18 cellular contexts compared by ENCODE assay signal in the genomic region with DNA sequence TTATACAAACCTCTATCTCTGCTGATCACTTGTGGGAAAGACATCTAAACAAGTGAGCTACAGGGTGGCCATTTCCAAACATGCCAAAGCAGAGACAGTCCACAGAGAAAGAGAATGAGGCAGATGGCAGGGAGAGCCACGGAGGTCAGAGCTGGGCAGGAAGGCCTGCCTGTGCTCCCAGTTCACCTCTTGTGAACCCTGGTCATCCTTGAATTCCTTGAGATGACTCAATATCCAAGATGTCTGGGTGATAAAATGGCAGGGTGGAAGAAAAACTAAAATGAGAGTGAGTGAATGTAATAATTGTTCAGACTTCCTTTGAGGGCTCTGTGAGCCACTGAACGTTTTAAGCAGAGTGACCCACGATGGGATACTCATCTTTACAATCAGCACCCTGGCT.
DNase-seq lines count a peak whose midpoint lies in the region; ATAC-seq and TF ChIP-seq lines count a peak whose summit lies in the region.
"Had no signal": no experiment of that assay in that cellular context is flagged by ENCODE, and none has a peak within 500 bp of the region (broad histone marks: within the 10 kb centered on the region; RNA-seq: fewer than 3 reads in every experiment).

No MANE protein-coding gene starts in this region.

- H4K8ac ChIP-seq in mesendoderm (ENCODE audit: low read depth, low read length), result no peak overlapping the region

- no peaks in the 10 kb centered on the region for H4K20me1 ChIP-seq in SK-N-SH (ENCODE audit: insufficient read depth)
- H4K20me1 ChIP-seq: BLaER1 had no signal

- H3K9ac ChIP-seq in SK-N-SH, result no peak overlapping the region
- H3K9ac ChIP-seq in mesendoderm (ENCODE audit: low read length), result no peak overlapping the region
- H3K9ac ChIP-seq: BLaER1 had no signal

- H3K27ac ChIP-seq in SK-N-SH (ENCODE audit: low read depth in 2 of 2, low read length in 1 of 2) (no peak overlapping the region), mesendoderm (ENCODE audit: low read depth, low read length) (no peak overlapping the region)
- H3K27ac ChIP-seq: 22Rv1, BLaER1, HL-60 had no signal

- no peak overlapping the region for H3K4me3 ChIP-seq in SK-N-SH (ENCODE audit: low read depth in 2 of 2, low read length in 1 of 2)
- H3K4me3 ChIP-seq in mesendoderm (ENCODE audit: low read length), result no peak overlapping the region
- H3K4me3 ChIP-seq: BLaER1, HAP-1 had no signal

- H3K79me2 ChIP-seq in SK-N-SH (ENCODE audit: insufficient read depth) (no peaks in the 10 kb centered on the region), mesendoderm (ENCODE audit: control insufficient read depth, insufficient read depth, low read length) (no peaks in the 10 kb centered on the region)

- H2AFZ ChIP-seq in SK-N-SH (ENCODE audit: low read depth), result peak overlapping the region; percentile 3; the same call in 1 of the 2 replicates

- ATAC-seq in SK-N-SH treated with all-trans-retinoic acid at 6 μM for 48 hours (no peak), GM21619 (IDR thresholded peaks at IDR 0.05; ENCODE audit: unreplicated experiment) (no peak)
- ATAC-seq: CD8-positive, alpha-beta T cell; PC-3 had no signal

- H2BK5ac ChIP-seq in mesendoderm (ENCODE audit: low read length), result no peak overlapping the region

- H3K23ac ChIP-seq in mesendoderm (ENCODE audit: low read length), result no peak overlapping the region

- H3K9me2 ChIP-seq in SK-N-SH, result no peaks in the 10 kb centered on the region

- no peak for TF ChIP-seq RAD21 in SK-N-SH (IDR thresholded peaks at IDR 0.05; ENCODE audit: low read length)

- H3K4me1 ChIP-seq in SK-N-SH (ENCODE audit: control insufficient read depth in 1 of 2, insufficient read depth in 2 of 2, low read depth in 1 of 2, low read length in 1 of 2), result no peaks in the 10 kb centered on the region; a peak in 1 of 4 replicates
- peaks cover 9% of the 10 kb centered on the region for H3K4me1 ChIP-seq in mesendoderm (ENCODE audit: control insufficient read depth, low read depth, low read length)
- H3K4me1 ChIP-seq: BLaER1 had no signal

- no peak for TF ChIP-seq CTCF in SK-N-SH (IDR thresholded peaks at IDR 0.05)

- WGBS in SK-N-SH (ENCODE audit: low lambda C conversion rate), result 31% methylated on average over 3 of the region's 3 CpGs
- no CpG with 5 or more reads among the region's 3 CpGs for WGBS in mesendoderm (ENCODE audit: extremely low coverage, insufficient coverage, low lambda C conversion rate)

- H3K27me3 ChIP-seq in SK-N-SH (ENCODE audit: insufficient read depth) (no peaks in the 10 kb centered on the region), mesendoderm (ENCODE audit: insufficient read depth, low read length, poor library complexity) (no peaks in the 10 kb centered on the region)
- H3K27me3 ChIP-seq: BLaER1 had no signal

- H4K5ac ChIP-seq in mesendoderm (ENCODE audit: low read length), result no peak overlapping the region

- H3K4me2 ChIP-seq in SK-N-SH (0 out of 2 replicates have a peak overlapping the region, but pooled peaks have one; percentile 0), mesendoderm (ENCODE audit: low read length) (no peak overlapping the region)
- H3K4me2 ChIP-seq: BLaER1 had no signal

- POLR2A ChIA-PET in SK-N-SH (lab: Yijun Ruan, JAX), result no interaction called here

- H3F3A ChIP-seq in SK-N-SH (replicated peaks; ENCODE audit: insufficient read depth), result no peaks in the 10 kb centered on the region

- no peak overlapping the region for H2AK5ac ChIP-seq in mesendoderm (ENCODE audit: low read length)

- H3K9me3 ChIP-seq in SK-N-SH, result no peaks in the 10 kb centered on the region
- H3K9me3 ChIP-seq: BLaER1, HAP-1 had no signal

- no peak overlapping the region for H2BK120ac ChIP-seq in mesendoderm (ENCODE audit: low read depth, low read length)

- no peak overlapping the region for H3K56ac ChIP-seq in mesendoderm (ENCODE audit: low read length)

- H3K79me1 ChIP-seq in mesendoderm (ENCODE audit: low read length), result no peaks in the 10 kb centered on the region

- H3K4ac ChIP-seq in mesendoderm (ENCODE audit: low read depth, low read length), result no peak overlapping the region

- no peak overlapping the region for H2BK15ac ChIP-seq in mesendoderm (replicated peaks; ENCODE audit: low read depth)

- H3K18ac ChIP-seq in mesendoderm (ENCODE audit: low read length), result no peak overlapping the region

- H3K36me3 ChIP-seq in SK-N-SH (replicated peaks in 1 of 2; ENCODE audit: control insufficient read depth in 1 of 2, insufficient read depth in 2 of 2, low read length in 1 of 2) (no peaks in the 10 kb centered on the region), mesendoderm (ENCODE audit: control insufficient read depth, insufficient read depth, low read length) (no peaks in the 10 kb centered on the region)
- H3K36me3 ChIP-seq: BLaER1, HAP-1 had no signal

- TF ChIP-seq EP300 in SK-N-SH (IDR thresholded peaks at IDR 0.05; ENCODE audit: borderline replicate concordance in 1 of 2, low read depth in 1 of 2, low read length in 1 of 2), result no peak

- DNase-seq in SK-N-SH (no peak), M059J (ENCODE audit: low read depth) (peak; percentile 51), kidney tubule cell (ENCODE audit: low spot score) (peak; percentile 46), AG08396 (ENCODE audit: low spot score) (no peak), mesendoderm (no peak), NCI-H2227 treated with DMSO at 0.1 percent for 48 hours (lab: John Stamatoyannopoulos, UW) (no peak)
- DNase-seq: CD8-positive, alpha-beta T cell; DMS79 treated with DMSO at 0.1 percent for 48 hours; NCI-H2081 treated with DMSO at 0.1 percent for 48 hours; NCI-H510A treated with DMSO at 0.1 percent for 48 hours; NCI-H82; PC-3 had no signal

- CTCF ChIA-PET in SK-N-SH (lab: Yijun Ruan, JAX), result no interaction called here

TF ChIP-seq in SK-N-SH, 30 proteins besides CTCF, POLR2A, EP300 and RAD21 (continues in another document):
- TF ChIP-seq FOXJ3 (CRISPR knock-in tag; IDR thresholded peaks at IDR 0.05) (no peak), GABPA (IDR thresholded peaks at IDR 0.05; ENCODE audit: low read depth) (no peak), CHD2 (IDR thresholded peaks at IDR 0.05; ENCODE audit: low read length, partially characterized antibody) (no peak), MEF2A (IDR thresholded peaks at IDR 0.05; ENCODE audit: borderline replicate concordance, low read depth) (no peak)
- TF ChIP-seq, protein P1, sequence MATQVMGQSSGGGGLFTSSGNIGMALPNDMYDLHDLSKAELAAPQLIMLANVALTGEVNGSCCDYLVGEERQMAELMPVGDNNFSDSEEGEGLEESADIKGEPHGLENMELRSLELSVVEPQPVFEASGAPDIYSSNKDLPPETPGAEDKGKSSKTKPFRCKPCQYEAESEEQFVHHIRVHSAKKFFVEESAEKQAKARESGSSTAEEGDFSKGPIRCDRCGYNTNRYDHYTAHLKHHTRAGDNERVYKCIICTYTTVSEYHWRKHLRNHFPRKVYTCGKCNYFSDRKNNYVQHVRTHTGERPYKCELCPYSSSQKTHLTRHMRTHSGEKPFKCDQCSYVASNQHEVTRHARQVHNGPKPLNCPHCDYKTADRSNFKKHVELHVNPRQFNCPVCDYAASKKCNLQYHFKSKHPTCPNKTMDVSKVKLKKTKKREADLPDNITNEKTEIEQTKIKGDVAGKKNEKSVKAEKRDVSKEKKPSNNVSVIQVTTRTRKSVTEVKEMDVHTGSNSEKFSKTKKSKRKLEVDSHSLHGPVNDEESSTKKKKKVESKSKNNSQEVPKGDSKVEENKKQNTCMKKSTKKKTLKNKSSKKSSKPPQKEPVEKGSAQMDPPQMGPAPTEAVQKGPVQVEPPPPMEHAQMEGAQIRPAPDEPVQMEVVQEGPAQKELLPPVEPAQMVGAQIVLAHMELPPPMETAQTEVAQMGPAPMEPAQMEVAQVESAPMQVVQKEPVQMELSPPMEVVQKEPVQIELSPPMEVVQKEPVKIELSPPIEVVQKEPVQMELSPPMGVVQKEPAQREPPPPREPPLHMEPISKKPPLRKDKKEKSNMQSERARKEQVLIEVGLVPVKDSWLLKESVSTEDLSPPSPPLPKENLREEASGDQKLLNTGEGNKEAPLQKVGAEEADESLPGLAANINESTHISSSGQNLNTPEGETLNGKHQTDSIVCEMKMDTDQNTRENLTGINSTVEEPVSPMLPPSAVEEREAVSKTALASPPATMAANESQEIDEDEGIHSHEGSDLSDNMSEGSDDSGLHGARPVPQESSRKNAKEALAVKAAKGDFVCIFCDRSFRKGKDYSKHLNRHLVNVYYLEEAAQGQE (IDR thresholded peaks at IDR 0.05; ENCODE audit: low read depth, low read length), result no peak

TF ChIP-seq in SK-N-SH treated with all-trans-retinoic acid at 6 μM for 48 hours, 23 proteins besides CTCF, POLR2A, EP300 and RAD21 (continues in another document):
- no peak for TF ChIP-seq ZC3H10 (CRISPR knock-in tag; IDR thresholded peaks at IDR 0.05)
- no peak for TF ChIP-seq TCF4 (CRISPR knock-in tag; IDR thresholded peaks at IDR 0.05; ENCODE audit: borderline replicate concordance)
- TF ChIP-seq CSDC2 (CRISPR knock-in tag; IDR thresholded peaks at IDR 0.05), result no peak
- no peak for TF ChIP-seq OSR1 (CRISPR knock-in tag; IDR thresholded peaks at IDR 0.05)
- no peak for TF ChIP-seq SNAI2 (CRISPR knock-in tag; IDR thresholded peaks at IDR 0.05)
- TF ChIP-seq, protein P2, sequence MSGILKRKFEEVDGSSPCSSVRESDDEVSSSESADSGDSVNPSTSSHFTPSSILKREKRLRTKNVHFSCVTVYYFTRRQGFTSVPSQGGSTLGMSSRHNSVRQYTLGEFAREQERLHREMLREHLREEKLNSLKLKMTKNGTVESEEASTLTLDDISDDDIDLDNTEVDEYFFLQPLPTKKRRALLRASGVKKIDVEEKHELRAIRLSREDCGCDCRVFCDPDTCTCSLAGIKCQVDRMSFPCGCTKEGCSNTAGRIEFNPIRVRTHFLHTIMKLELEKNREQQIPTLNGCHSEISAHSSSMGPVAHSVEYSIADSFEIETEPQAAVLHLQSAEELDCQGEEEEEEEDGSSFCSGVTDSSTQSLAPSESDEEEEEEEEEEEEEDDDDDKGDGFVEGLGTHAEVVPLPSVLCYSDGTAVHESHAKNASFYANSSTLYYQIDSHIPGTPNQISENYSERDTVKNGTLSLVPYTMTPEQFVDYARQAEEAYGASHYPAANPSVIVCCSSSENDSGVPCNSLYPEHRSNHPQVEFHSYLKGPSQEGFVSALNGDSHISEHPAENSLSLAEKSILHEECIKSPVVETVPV (CRISPR knock-in tag; IDR thresholded peaks at IDR 0.05), result no peak
- no peak for TF ChIP-seq ZFP3 (CRISPR knock-in tag; IDR thresholded peaks at IDR 0.05)
- no peak for TF ChIP-seq ESRRG (CRISPR knock-in tag; IDR thresholded peaks at IDR 0.05)
- no peak for TF ChIP-seq BACH2 (CRISPR knock-in tag; IDR thresholded peaks at IDR 0.05; ENCODE audit: borderline replicate concordance)

Comparison
In these comparisons a context has a peak if more than half of its experiments do, and no peak if none do; other contexts are left out.
1. DNase-seq: peak in M059J (single experiment) and kidney tubule cell (single experiment); none in SK-N-SH (single experiment), AG08396 (single experiment), mesendoderm (single experiment) and NCI-H2227 treated with DMSO at 0.1 percent for 48 hours (single experiment).